Comparison of ENCODE assay signal across 1 cellular context in the genomic region with DNA sequence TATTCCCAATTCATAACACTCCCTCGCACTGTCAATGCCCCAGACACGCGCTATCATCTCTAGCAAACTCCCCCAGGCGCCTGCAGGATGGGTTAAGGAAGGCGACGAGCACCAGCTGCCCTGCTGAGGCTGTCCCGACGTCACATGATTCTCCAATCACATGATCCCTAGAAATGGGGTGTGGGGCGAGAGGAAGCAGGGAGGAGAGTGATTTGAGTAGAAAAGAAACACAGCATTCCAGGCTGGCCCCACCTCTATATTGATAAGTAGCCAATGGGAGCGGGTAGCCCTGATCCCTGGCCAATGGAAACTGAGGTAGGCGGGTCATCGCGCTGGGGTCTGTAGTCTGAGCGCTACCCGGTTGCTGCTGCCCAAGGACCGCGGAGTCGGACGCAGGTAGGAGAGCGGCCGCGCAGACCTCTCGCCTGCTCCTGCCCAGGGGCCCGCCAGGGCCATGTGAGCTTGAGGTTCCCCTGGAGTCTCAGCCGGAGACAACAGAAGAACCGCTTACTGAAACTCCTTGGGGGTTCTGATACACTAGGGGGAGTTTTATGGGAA.
TF ChIP-seq lines count a peak whose summit lies in the region.

TSS of gene GRN (plus strand) at position 364 of the 558 bp plus-strand sequence. CDS start 3,863 bp downstream, outside the sequence.

TF ChIP-seq in HepG2, 621 proteins besides CTCF, POLR2A, EP300 and RAD21 (continued from another document and continues in another):
- TF ChIP-seq ZNF710 (CRISPR knock-in tag; IDR thresholded peaks at IDR 0.05; ENCODE audit: borderline replicate concordance): peak; percentile 47; the same call in 1 of the 2 replicates
- TF ChIP-seq, protein P1, sequence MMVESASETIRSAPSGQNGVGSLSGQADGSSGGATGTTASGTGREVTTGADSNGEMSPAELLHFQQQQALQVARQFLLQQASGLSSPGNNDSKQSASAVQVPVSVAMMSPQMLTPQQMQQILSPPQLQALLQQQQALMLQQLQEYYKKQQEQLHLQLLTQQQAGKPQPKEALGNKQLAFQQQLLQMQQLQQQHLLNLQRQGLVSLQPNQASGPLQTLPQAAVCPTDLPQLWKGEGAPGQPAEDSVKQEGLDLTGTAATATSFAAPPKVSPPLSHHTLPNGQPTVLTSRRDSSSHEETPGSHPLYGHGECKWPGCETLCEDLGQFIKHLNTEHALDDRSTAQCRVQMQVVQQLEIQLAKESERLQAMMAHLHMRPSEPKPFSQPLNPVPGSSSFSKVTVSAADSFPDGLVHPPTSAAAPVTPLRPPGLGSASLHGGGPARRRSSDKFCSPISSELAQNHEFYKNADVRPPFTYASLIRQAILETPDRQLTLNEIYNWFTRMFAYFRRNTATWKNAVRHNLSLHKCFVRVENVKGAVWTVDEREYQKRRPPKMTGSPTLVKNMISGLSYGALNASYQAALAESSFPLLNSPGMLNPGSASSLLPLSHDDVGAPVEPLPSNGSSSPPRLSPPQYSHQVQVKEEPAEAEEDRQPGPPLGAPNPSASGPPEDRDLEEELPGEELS (CRISPR knock-in tag; IDR thresholded peaks at IDR 0.05): peak; percentile 56; the same call in 1 of the 2 replicates
- no peak for TF ChIP-seq ZNF3 (CRISPR knock-in tag; IDR thresholded peaks at IDR 0.05)
- TF ChIP-seq ZMYM4 (CRISPR knock-in tag; IDR thresholded peaks at IDR 0.05): peak; percentile 75
- TF ChIP-seq KDM1A (CRISPR knock-in tag; IDR thresholded peaks at IDR 0.05): peak; percentile 78; the same call in 1 of the 2 replicates
- peak; percentile 15; the same call in 1 of the 2 replicates for TF ChIP-seq FOXC1 (CRISPR knock-in tag; IDR thresholded peaks at IDR 0.05; ENCODE audit: borderline replicate concordance)
- TF ChIP-seq, protein P2, sequence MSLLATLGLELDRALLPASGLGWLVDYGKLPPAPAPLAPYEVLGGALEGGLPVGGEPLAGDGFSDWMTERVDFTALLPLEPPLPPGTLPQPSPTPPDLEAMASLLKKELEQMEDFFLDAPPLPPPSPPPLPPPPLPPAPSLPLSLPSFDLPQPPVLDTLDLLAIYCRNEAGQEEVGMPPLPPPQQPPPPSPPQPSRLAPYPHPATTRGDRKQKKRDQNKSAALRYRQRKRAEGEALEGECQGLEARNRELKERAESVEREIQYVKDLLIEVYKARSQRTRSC (CRISPR knock-in tag; IDR thresholded peaks at IDR 0.05; ENCODE audit: low read depth): no peak
- TF ChIP-seq, protein P3, sequence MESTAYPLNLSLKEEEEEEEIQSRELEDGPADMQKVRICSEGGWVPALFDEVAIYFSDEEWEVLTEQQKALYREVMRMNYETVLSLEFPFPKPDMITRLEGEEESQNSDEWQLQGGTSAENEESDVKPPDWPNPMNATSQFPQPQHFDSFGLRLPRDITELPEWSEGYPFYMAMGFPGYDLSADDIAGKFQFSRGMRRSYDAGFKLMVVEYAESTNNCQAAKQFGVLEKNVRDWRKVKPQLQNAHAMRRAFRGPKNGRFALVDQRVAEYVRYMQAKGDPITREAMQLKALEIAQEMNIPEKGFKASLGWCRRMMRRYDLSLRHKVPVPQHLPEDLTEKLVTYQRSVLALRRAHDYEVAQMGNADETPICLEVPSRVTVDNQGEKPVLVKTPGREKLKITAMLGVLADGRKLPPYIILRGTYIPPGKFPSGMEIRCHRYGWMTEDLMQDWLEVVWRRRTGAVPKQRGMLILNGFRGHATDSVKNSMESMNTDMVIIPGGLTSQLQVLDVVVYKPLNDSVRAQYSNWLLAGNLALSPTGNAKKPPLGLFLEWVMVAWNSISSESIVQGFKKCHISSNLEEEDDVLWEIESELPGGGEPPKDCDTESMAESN (CRISPR knock-in tag; conservative IDR thresholded peaks at IDR 0.05): 0 out of 2 replicates have a peak, but pooled peaks have one; percentile 24
- 0 out of 2 replicates have a peak, but pooled peaks have one; percentile 35 for TF ChIP-seq RCOR2 (CRISPR knock-in tag; IDR thresholded peaks at IDR 0.05)
- no peak for TF ChIP-seq NBN (conservative IDR thresholded peaks at IDR 0.05)
- TF ChIP-seq, protein P4, sequence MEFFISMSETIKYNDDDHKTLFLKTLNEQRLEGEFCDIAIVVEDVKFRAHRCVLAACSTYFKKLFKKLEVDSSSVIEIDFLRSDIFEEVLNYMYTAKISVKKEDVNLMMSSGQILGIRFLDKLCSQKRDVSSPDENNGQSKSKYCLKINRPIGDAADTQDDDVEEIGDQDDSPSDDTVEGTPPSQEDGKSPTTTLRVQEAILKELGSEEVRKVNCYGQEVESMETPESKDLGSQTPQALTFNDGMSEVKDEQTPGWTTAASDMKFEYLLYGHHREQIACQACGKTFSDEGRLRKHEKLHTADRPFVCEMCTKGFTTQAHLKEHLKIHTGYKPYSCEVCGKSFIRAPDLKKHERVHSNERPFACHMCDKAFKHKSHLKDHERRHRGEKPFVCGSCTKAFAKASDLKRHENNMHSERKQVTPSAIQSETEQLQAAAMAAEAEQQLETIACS (CRISPR knock-in tag; IDR thresholded peaks at IDR 0.05): no peak
- no peak for TF ChIP-seq ZFP82 (CRISPR knock-in tag; IDR thresholded peaks at IDR 0.05; ENCODE audit: borderline replicate concordance)
- TF ChIP-seq ZNF446 (CRISPR knock-in tag; IDR thresholded peaks at IDR 0.05): no peak; the same call in 1 of the 2 replicates
- TF ChIP-seq, protein P5, sequence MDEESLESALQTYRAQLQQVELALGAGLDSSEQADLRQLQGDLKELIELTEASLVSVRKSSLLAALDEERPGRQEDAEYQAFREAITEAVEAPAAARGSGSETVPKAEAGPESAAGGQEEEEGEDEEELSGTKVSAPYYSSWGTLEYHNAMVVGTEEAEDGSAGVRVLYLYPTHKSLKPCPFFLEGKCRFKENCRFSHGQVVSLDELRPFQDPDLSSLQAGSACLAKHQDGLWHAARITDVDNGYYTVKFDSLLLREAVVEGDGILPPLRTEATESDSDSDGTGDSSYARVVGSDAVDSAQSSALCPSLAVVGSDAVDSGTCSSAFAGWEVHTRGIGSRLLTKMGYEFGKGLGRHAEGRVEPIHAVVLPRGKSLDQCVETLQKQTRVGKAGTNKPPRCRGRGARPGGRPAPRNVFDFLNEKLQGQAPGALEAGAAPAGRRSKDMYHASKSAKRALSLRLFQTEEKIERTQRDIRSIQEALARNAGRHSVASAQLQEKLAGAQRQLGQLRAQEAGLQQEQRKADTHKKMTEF (CRISPR knock-in tag; IDR thresholded peaks at IDR 0.05): peak; percentile 78
- peak; percentile 60; the same call in 1 of the 2 replicates for TF ChIP-seq SP5 (CRISPR knock-in tag; IDR thresholded peaks at IDR 0.05; ENCODE audit: borderline replicate concordance, low read depth)
- peak; percentile 18; the same call in 1 of the 2 replicates for TF ChIP-seq MYC (CRISPR knock-in tag; IDR thresholded peaks at IDR 0.05; ENCODE audit: borderline replicate concordance)
- TF ChIP-seq, protein P6, sequence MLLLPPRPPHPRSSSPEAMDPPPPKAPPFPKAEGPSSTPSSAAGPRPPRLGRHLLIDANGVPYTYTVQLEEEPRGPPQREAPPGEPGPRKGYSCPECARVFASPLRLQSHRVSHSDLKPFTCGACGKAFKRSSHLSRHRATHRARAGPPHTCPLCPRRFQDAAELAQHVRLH (CRISPR knock-in tag; IDR thresholded peaks at IDR 0.05; ENCODE audit: borderline replicate concordance, low read depth): peak; percentile 72; the same call in 1 of the 2 replicates
- peak; percentile 84; the same call in 1 of the 2 replicates for TF ChIP-seq KLF9 (CRISPR knock-in tag; IDR thresholded peaks at IDR 0.05; ENCODE audit: low read depth)
- TF ChIP-seq, protein P7, sequence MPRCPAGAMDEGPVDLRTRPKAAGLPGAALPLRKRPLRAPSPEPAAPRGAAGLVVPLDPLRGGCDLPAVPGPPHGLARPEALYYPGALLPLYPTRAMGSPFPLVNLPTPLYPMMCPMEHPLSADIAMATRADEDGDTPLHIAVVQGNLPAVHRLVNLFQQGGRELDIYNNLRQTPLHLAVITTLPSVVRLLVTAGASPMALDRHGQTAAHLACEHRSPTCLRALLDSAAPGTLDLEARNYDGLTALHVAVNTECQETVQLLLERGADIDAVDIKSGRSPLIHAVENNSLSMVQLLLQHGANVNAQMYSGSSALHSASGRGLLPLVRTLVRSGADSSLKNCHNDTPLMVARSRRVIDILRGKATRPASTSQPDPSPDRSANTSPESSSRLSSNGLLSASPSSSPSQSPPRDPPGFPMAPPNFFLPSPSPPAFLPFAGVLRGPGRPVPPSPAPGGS (CRISPR knock-in tag; IDR thresholded peaks at IDR 0.05): 0 out of 2 replicates have a peak, but pooled peaks have one; percentile 40
- peak; percentile 63; the same call in 1 of the 2 replicates for TF ChIP-seq ZFX (CRISPR knock-in tag; IDR thresholded peaks at IDR 0.05; ENCODE audit: low read depth)
- no peak for TF ChIP-seq ZNF557 (CRISPR knock-in tag; IDR thresholded peaks at IDR 0.05)
- TF ChIP-seq HNRNPLL (IDR thresholded peaks at IDR 0.05; ENCODE audit: low read depth, low read length, poor library complexity, severe bottlenecking): peak; percentile 74
- TF ChIP-seq TBX2 (CRISPR knock-in tag; IDR thresholded peaks at IDR 0.05; ENCODE audit: borderline replicate concordance): no peak; the same call in 1 of the 2 replicates
- TF ChIP-seq ZNF274 (CRISPR knock-in tag; IDR thresholded peaks at IDR 0.05): peak; percentile 60
- no peak for TF ChIP-seq ZNF775 (CRISPR knock-in tag; IDR thresholded peaks at IDR 0.05; ENCODE audit: borderline replicate concordance)
- TF ChIP-seq MTF2 (CRISPR knock-in tag; IDR thresholded peaks at IDR 0.05; ENCODE audit: borderline replicate concordance): no peak
- TF ChIP-seq ZNF615 (CRISPR knock-in tag; IDR thresholded peaks at IDR 0.05; ENCODE audit: borderline replicate concordance): no peak; the same call in 1 of the 2 replicates
- TF ChIP-seq MAZ (IDR thresholded peaks at IDR 0.05; ENCODE audit: borderline replicate concordance, low read depth, low read length): peak; percentile 93
- 0 out of 2 replicates have a peak, but pooled peaks have one; percentile 9 for TF ChIP-seq MAZ (CRISPR knock-in tag; IDR thresholded peaks at IDR 0.05; ENCODE audit: low read depth)
- TF ChIP-seq ZNF703 (CRISPR knock-in tag; IDR thresholded peaks at IDR 0.05; ENCODE audit: borderline replicate concordance): no peak
- peak; percentile 57; the same call in 1 of the 2 replicates for TF ChIP-seq ZNF598 (CRISPR knock-in tag; IDR thresholded peaks at IDR 0.05; ENCODE audit: borderline replicate concordance)
- no peak for TF ChIP-seq ZNF282 (IDR thresholded peaks at IDR 0.05; ENCODE audit: partially characterized antibody)
- TF ChIP-seq, protein P8, sequence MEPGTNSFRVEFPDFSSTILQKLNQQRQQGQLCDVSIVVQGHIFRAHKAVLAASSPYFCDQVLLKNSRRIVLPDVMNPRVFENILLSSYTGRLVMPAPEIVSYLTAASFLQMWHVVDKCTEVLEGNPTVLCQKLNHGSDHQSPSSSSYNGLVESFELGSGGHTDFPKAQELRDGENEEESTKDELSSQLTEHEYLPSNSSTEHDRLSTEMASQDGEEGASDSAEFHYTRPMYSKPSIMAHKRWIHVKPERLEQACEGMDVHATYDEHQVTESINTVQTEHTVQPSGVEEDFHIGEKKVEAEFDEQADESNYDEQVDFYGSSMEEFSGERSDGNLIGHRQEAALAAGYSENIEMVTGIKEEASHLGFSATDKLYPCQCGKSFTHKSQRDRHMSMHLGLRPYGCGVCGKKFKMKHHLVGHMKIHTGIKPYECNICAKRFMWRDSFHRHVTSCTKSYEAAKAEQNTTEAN (CRISPR knock-in tag; conservative IDR thresholded peaks at IDR 0.05): no peak
- TF ChIP-seq ZNF790 (CRISPR knock-in tag; IDR thresholded peaks at IDR 0.05; ENCODE audit: borderline replicate concordance): no peak
- TF ChIP-seq ZNF224 (CRISPR knock-in tag; IDR thresholded peaks at IDR 0.05): peak; percentile 23; the same call in 1 of the 2 replicates
- TF ChIP-seq ZNF430 (CRISPR knock-in tag; IDR thresholded peaks at IDR 0.05): no peak
- peak; percentile 86 for TF ChIP-seq IRF2 (CRISPR knock-in tag; IDR thresholded peaks at IDR 0.05)
- TF ChIP-seq NFIC (IDR thresholded peaks at IDR 0.05; ENCODE audit: low read length): peak; percentile 90; the same call in 1 of the 2 replicates
- no peak for TF ChIP-seq IRX3 (CRISPR knock-in tag; IDR thresholded peaks at IDR 0.05; ENCODE audit: borderline replicate concordance, low read depth)
- TF ChIP-seq ZBTB42 (CRISPR knock-in tag; IDR thresholded peaks at IDR 0.05): 0 out of 2 replicates have a peak, but pooled peaks have one; percentile 52
- peak; percentile 67 for TF ChIP-seq MNT (IDR thresholded peaks at IDR 0.05)
- no peak; the same call in 1 of the 2 replicates for TF ChIP-seq ZSCAN29 (CRISPR knock-in tag; conservative IDR thresholded peaks at IDR 0.05)
- TF ChIP-seq ZNF496 (CRISPR knock-in tag; IDR thresholded peaks at IDR 0.05; ENCODE audit: insufficient replicate concordance): no peak
- no peak for TF ChIP-seq RARG (CRISPR knock-in tag; IDR thresholded peaks at IDR 0.05; ENCODE audit: low read depth)
- peak; percentile 34; the same call in 1 of the 2 replicates for TF ChIP-seq ERF (CRISPR knock-in tag; IDR thresholded peaks at IDR 0.05)
- no peak for TF ChIP-seq ZMYM2 (CRISPR knock-in tag; IDR thresholded peaks at IDR 0.05)
- TF ChIP-seq ZNF607 (CRISPR knock-in tag; IDR thresholded peaks at IDR 0.05; ENCODE audit: borderline replicate concordance): peak; percentile 62
- TF ChIP-seq NCOA5 (CRISPR knock-in tag; IDR thresholded peaks at IDR 0.05): no peak
- peak; percentile 78; the same call in 1 of the 2 replicates for TF ChIP-seq SPEN (CRISPR knock-in tag; IDR thresholded peaks at IDR 0.05; ENCODE audit: low read depth)
- peak; percentile 93 for TF ChIP-seq DRAP1 (CRISPR knock-in tag; IDR thresholded peaks at IDR 0.05)
